9 cellular contexts compared by ENCODE assay signal in genomic region chr11:12842933-12843636, GRCh38.
DNase-seq lines count a peak whose midpoint lies in the region; ATAC-seq and TF ChIP-seq lines count a peak whose summit lies in the region.
"Had no signal": no experiment of that assay in that cellular context is flagged by ENCODE, and none has a peak within 500 bp of the region (broad histone marks: within the 10 kb centered on the region; RNA-seq: fewer than 3 reads in every experiment).

No MANE protein-coding gene starts in this region.

- DNase-seq in heart right ventricle (no peak), Right ventricle myocardium superior (no peak), RPMI7951 (ENCODE audit: low read depth) (peak; percentile 68), glutamatergic neuron (no peak), dorsolateral prefrontal cortex (no peak)
- no peak for DNase-seq in effector memory CD4-positive, alpha-beta T cell
- DNase-seq: activated CD4-positive, alpha-beta T cell treated with anti-CD3 and anti-CD28 coated beads, Interleukin-2, amount 50 U/mL, for 48 hours had no signal

- H3K4me3 Mint-ChIP-seq in glutamatergic neuron (ENCODE audit: unreplicated experiment) = peak overlapping the region; percentile 27

- no peak overlapping the region for H3K4me3 ChIP-seq in heart right ventricle
- no peak overlapping the region for H3K4me3 ChIP-seq in effector memory CD4-positive, alpha-beta T cell (ENCODE audit: insufficient read depth, low read depth, low read length, poor library complexity, severe bottlenecking)
- H3K4me3 ChIP-seq in dorsolateral prefrontal cortex = peak overlapping the region in 5 of 59 donors; percentile 5 to 43 (median 24)

- no peaks in the 10 kb centered on the region for H3K36me3 Mint-ChIP-seq in glutamatergic neuron (ENCODE audit: unreplicated experiment)

- H3K27me3 ChIP-seq in heart right ventricle (no peaks in the 10 kb centered on the region), dorsolateral prefrontal cortex (no peaks in the 10 kb centered on the region)
- H3K27me3 ChIP-seq in effector memory CD4-positive, alpha-beta T cell (replicated peaks; ENCODE audit: control insufficient read depth, insufficient read depth, low read length, poor library complexity, severe bottlenecking) = no peaks in the 10 kb centered on the region

- H3K4me1 Mint-ChIP-seq in glutamatergic neuron (ENCODE audit: low read depth, unreplicated experiment) = peaks cover 45% of the 10 kb centered on the region

- H3K4me1 ChIP-seq in heart right ventricle = peaks cover 20 to 63% (median 43%) of the 10 kb centered on the region in 9 donors
- H3K4me1 ChIP-seq in effector memory CD4-positive, alpha-beta T cell (ENCODE audit: control insufficient read depth, insufficient read depth, low read length, poor library complexity, severe bottlenecking) = no peaks in the 10 kb centered on the region

- peaks cover 2% of the 10 kb centered on the region for H3K9me3 Mint-ChIP-seq in glutamatergic neuron (ENCODE audit: unreplicated experiment)

- H3K9me3 ChIP-seq in heart right ventricle = no peaks in the 10 kb centered on the region
- H3K9me3 ChIP-seq in effector memory CD4-positive, alpha-beta T cell (ENCODE audit: control insufficient read depth, low read length) = no peaks in the 10 kb centered on the region

- TF ChIP-seq CTCF in heart right ventricle (IDR thresholded peaks at IDR 0.05) (no peak), glutamatergic neuron (IDR thresholded peaks at IDR 0.05; ENCODE audit: partially characterized antibody, unreplicated experiment) (no peak), dorsolateral prefrontal cortex (IDR thresholded peaks at IDR 0.05 in 54 of 56, conservative IDR thresholded peaks at IDR 0.05 in 2 of 56; ENCODE audit: low read depth in 1 of 56, partially characterized antibody in 56 of 56) (no peak)

- peak in 5 of 8 donors; percentile 7 to 49 (median 32) for ATAC-seq in heart right ventricle
- no peak for ATAC-seq in Right ventricle myocardium superior (ENCODE audit: poor library complexity)
- no peak for ATAC-seq in HG02981 (IDR thresholded peaks at IDR 0.05; ENCODE audit: unreplicated experiment)
- no peak for ATAC-seq in GM18519 (IDR thresholded peaks at IDR 0.05; ENCODE audit: low FRiP score, unreplicated experiment)

- H3K27ac Mint-ChIP-seq in glutamatergic neuron (ENCODE audit: unreplicated experiment) = peak overlapping the region; percentile 49

- intact Hi-C loops in heart right ventricle (cut with DNase I) (no loop called here), Right ventricle myocardium superior (cut with DNase I) (no loop called here), dorsolateral prefrontal cortex (cut with DNase I) (loop anchor here in 1 of 2 donors (10.0 kb wide), 1 partner anchor 158 kb away; no protein-coding TSS in a partner anchor)

- peaks cover 3% of the 10 kb centered on the region for H3K27me3 Mint-ChIP-seq in glutamatergic neuron (ENCODE audit: unreplicated experiment)

- H3K27ac ChIP-seq in heart right ventricle = no peak overlapping the region
- H3K27ac ChIP-seq in effector memory CD4-positive, alpha-beta T cell (ENCODE audit: insufficient read depth, low read length, poor library complexity, severe bottlenecking) = no peak overlapping the region
- H3K27ac ChIP-seq in dorsolateral prefrontal cortex = no peak overlapping the region

- 73 to 74% methylated on average over 6 of the region's 6 CpGs for WGBS in heart right ventricle, 2 donors

- H3K36me3 ChIP-seq in heart right ventricle = no peaks in the 10 kb centered on the region
- no peaks in the 10 kb centered on the region for H3K36me3 ChIP-seq in effector memory CD4-positive, alpha-beta T cell (ENCODE audit: control insufficient read depth, insufficient read depth, low read length)

Comparison
In these comparisons a context has a peak if more than half of its experiments do, and no peak if none do; other contexts are left out.
1. ATAC-seq: peak in heart right ventricle (5 of 8); none in Right ventricle myocardium superior (single experiment), HG02981 (single experiment) and GM18519 (single experiment).